Comparison of ENCODE assay signal across 8 cellular contexts in the genomic region with DNA sequence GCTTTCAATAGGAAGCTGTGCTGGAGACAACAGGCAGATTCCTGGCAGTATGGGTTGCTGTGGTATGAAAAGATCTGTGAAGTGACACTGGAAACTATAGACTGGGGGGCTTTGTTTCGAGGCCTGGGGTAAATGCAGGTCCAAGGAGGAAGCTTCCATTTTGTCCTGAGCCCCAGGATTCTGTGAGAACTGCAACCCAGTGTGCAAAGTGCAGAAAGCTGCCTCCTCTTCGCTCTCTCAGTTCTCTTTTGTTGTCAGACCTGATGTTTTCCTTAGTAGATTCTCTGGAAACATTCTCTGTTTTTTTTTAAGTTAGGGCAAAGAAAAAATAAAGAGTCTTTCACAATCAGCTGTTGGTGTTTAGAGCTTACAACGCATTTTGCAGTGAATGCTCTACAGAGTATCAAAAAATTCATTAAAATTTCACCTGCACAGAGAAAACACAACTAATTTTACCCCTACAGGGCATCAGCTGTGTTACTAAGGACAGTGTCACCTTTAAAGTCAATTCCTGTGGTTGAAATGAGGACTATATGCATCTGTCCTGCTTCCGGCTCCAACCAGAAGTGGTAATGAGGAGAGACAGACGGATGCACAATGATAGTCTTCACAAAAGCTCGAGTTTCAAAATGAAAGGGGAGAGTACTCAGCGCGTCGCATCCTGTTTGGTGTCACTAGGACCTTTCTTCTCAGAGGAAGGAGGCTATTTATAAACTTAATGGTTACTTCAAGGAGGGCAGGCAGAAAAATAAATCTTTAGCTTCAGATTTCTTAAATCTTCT.
A peak's percentile ranks its signal among the peaks of the same experiment; 100 is the strongest.
DNase-seq lines count a peak whose midpoint lies in the region; ATAC-seq and TF ChIP-seq lines count a peak whose summit lies in the region.

No MANE protein-coding gene starts in this region.

- DNase-seq in COLO829 (ENCODE audit: low spot score) (peak; percentile 79), right lobe of liver (no peak), cortex of kidney (lab: John Stamatoyannopoulos, UW) (no peak), cerebellar nuclear complex (lab: John Stamatoyannopoulos, UW) (no peak)
- peak; percentile 85 for DNase-seq in activated CD8-positive, alpha-beta T cell treated with anti-CD3 and anti-CD28 coated beads for 36 hours
- peak; percentile 57 to 73 for DNase-seq in stimulated activated naive CD8-positive, alpha-beta T cell treated with anti-CD3 and anti-CD28 coated beads, Interleukin-15, amount 100 ng/mL, for 72 hours

- intact Hi-C loops in activated CD8-positive, alpha-beta T cell treated with anti-CD3 and anti-CD28 coated beads for 36 hours (cut with micrococcal nuclease), result no loop called here
- intact Hi-C loops in right lobe of liver (cut with DNase I), result no loop called here

- H3K4me1 Mint-ChIP-seq in activated CD8-positive, alpha-beta T cell treated with anti-CD3 and anti-CD28 coated beads for 36 hours (ENCODE audit: low read depth), result peaks cover 47% of the 10 kb centered on the region
- peaks cover 45% of the 10 kb centered on the region for H3K4me1 Mint-ChIP-seq in stimulated activated naive CD8-positive, alpha-beta T cell treated with anti-CD3 and anti-CD28 coated beads, Interleukin-15, amount 100 ng/mL, for 72 hours

- no peak for TF ChIP-seq CTCF in activated CD8-positive, alpha-beta T cell treated with anti-CD3 and anti-CD28 coated beads for 36 hours (IDR thresholded peaks at IDR 0.05)
- TF ChIP-seq CTCF in right lobe of liver (IDR thresholded peaks at IDR 0.05), result no peak

- no peaks in the 10 kb centered on the region for H3K27me3 ChIP-seq in right lobe of liver

- POLR2A ChIA-PET in activated CD8-positive, alpha-beta T cell treated with anti-CD3 and anti-CD28 coated beads for 36 hours (lab: Charles Lee), result interaction anchor here (0.6 to 0.7 kb wide), 4 partner anchors 27 to 504 kb away, joined by 3 to 4 read pairs (median 3); no protein-coding TSS in a partner anchor

- no peaks in the 10 kb centered on the region for H3K27me3 Mint-ChIP-seq in activated CD8-positive, alpha-beta T cell treated with anti-CD3 and anti-CD28 coated beads for 36 hours
- H3K27me3 Mint-ChIP-seq in stimulated activated naive CD8-positive, alpha-beta T cell treated with anti-CD3 and anti-CD28 coated beads, Interleukin-15, amount 100 ng/mL, for 72 hours, result no peaks in the 10 kb centered on the region

- CTCF ChIA-PET in activated CD8-positive, alpha-beta T cell treated with anti-CD3 and anti-CD28 coated beads for 36 hours (lab: Charles Lee), result interaction anchor here (0.9 to 8.0 kb wide), 12 partner anchors 9 to 206 kb away, joined by 3 to 57 read pairs (median 3); a partner anchor contains a TSS

- TF ChIP-seq POLR2A in right lobe of liver (IDR thresholded peaks at IDR 0.05), result no peak

- ATAC-seq in GM19351 (IDR thresholded peaks at IDR 0.05; ENCODE audit: unreplicated experiment) (peak; percentile 97), HG03378 (IDR thresholded peaks at IDR 0.05; ENCODE audit: unreplicated experiment) (peak; percentile 90), right lobe of liver (peak; percentile 56 to 80 (median 74))
- peak; percentile 97 for ATAC-seq in activated CD8-positive, alpha-beta T cell treated with anti-CD3 and anti-CD28 coated beads for 36 hours
- peak; percentile 98 for ATAC-seq in stimulated activated naive CD8-positive, alpha-beta T cell treated with anti-CD3 and anti-CD28 coated beads, Interleukin-15, amount 100 ng/mL, for 72 hours

- peak overlapping the region; percentile 44 for H3K4me3 Mint-ChIP-seq in activated CD8-positive, alpha-beta T cell treated with anti-CD3 and anti-CD28 coated beads for 36 hours
- peak overlapping the region; percentile 68 to 69 for H3K4me3 Mint-ChIP-seq in stimulated activated naive CD8-positive, alpha-beta T cell treated with anti-CD3 and anti-CD28 coated beads, Interleukin-15, amount 100 ng/mL, for 72 hours

- no peak overlapping the region for H3K4me3 ChIP-seq in right lobe of liver

- no peaks in the 10 kb centered on the region for H3K9me3 ChIP-seq in right lobe of liver

- H3K27ac Mint-ChIP-seq in activated CD8-positive, alpha-beta T cell treated with anti-CD3 and anti-CD28 coated beads for 36 hours, result peak overlapping the region; percentile 79
- peak overlapping the region; percentile 80 to 84 for H3K27ac Mint-ChIP-seq in stimulated activated naive CD8-positive, alpha-beta T cell treated with anti-CD3 and anti-CD28 coated beads, Interleukin-15, amount 100 ng/mL, for 72 hours

- H3K36me3 ChIP-seq in right lobe of liver, result no peaks in the 10 kb centered on the region

- no peaks in the 10 kb centered on the region for H3K9me3 Mint-ChIP-seq in activated CD8-positive, alpha-beta T cell treated with anti-CD3 and anti-CD28 coated beads for 36 hours
- H3K9me3 Mint-ChIP-seq in stimulated activated naive CD8-positive, alpha-beta T cell treated with anti-CD3 and anti-CD28 coated beads, Interleukin-15, amount 100 ng/mL, for 72 hours, result no peaks in the 10 kb centered on the region

- WGBS in right lobe of liver (ENCODE audit: insufficient coverage, low coverage, low lambda C conversion rate, missing lambda C conversion rate), result 58% methylated on average over 9 of the region's 9 CpGs

- no peaks in the 10 kb centered on the region for H3K4me1 ChIP-seq in right lobe of liver

- H3K27ac ChIP-seq in right lobe of liver, result peak overlapping the region in 2 of 3 donors; percentile 4 to 27

- H3K36me3 Mint-ChIP-seq in activated CD8-positive, alpha-beta T cell treated with anti-CD3 and anti-CD28 coated beads for 36 hours (ENCODE audit: low read depth), result peaks cover 1% of the 10 kb centered on the region

Comparison
In these comparisons a context has a peak if more than half of its experiments do, and no peak if none do; other contexts are left out.
1. DNase-seq: peak in COLO829 (single experiment), activated CD8-positive, alpha-beta T cell treated with anti-CD3 and anti-CD28 coated beads for 36 hours (single experiment) and stimulated activated naive CD8-positive, alpha-beta T cell treated with anti-CD3 and anti-CD28 coated beads, Interleukin-15, amount 100 ng/mL, for 72 hours (2 of 2); none in right lobe of liver (0 of 3), cortex of kidney (single experiment) and cerebellar nuclear complex (0 of 2).
2. Peak in every context shown above with its lines, with median percentiles within 50 percentile points of each other: ATAC-seq.